ENCODE assay signal across 17 cellular contexts in genomic region chr5:113171520-113171919, GRCh38.
DNase-seq lines count a peak whose midpoint lies in the region; TF ChIP-seq lines count a peak whose summit lies in the region.
"Had no signal": no experiment of that assay in that cellular context is flagged by ENCODE, and none has a peak within 500 bp of the region (broad histone marks: within the 10 kb centered on the region; RNA-seq: fewer than 3 reads in every experiment).

No MANE protein-coding gene starts in this region.

- no peaks in the 10 kb centered on the region for H3K27me3 Mint-ChIP-seq in mesothelial cell of epicardium (ENCODE audit: low read depth)

- peaks cover 91% of the 10 kb centered on the region for H3K36me3 ChIP-seq in WERI-Rb-1
- H3K36me3 ChIP-seq: BLaER1 had no signal

- peak overlapping the region; percentile 60 for H3K27ac ChIP-seq in WERI-Rb-1
- H3K27ac ChIP-seq: 22Rv1, BLaER1, C4-2B had no signal

- peaks cover 28% of the 10 kb centered on the region for H3K4me1 Mint-ChIP-seq in mesothelial cell of epicardium
- H3K4me1 Mint-ChIP-seq: B cell; CD4-positive, CD25-positive, alpha-beta regulatory T cell had no signal

- no peaks in the 10 kb centered on the region for H3K36me3 Mint-ChIP-seq in mesothelial cell of epicardium
- H3K36me3 Mint-ChIP-seq: CD4-positive, CD25-positive, alpha-beta regulatory T cell; CD8-positive, alpha-beta T cell had no signal

- no peaks in the 10 kb centered on the region for H3K9me3 Mint-ChIP-seq in mesothelial cell of epicardium
- H3K9me3 Mint-ChIP-seq: CD4-positive, CD25-positive, alpha-beta regulatory T cell; CD8-positive, alpha-beta T cell; GM23338; H9 had no signal

- H3K4me3 Mint-ChIP-seq in mesothelial cell of epicardium: no peak overlapping the region
- H3K4me3 Mint-ChIP-seq: B cell; CD4-positive, CD25-positive, alpha-beta regulatory T cell; CD8-positive, alpha-beta T cell; GM23338; H9 had no signal

- no peak overlapping the region for H3K27ac Mint-ChIP-seq in mesothelial cell of epicardium
- H3K27ac Mint-ChIP-seq: B cell; CD4-positive, CD25-positive, alpha-beta regulatory T cell; CD8-positive, alpha-beta T cell; GM23338; H9 had no signal

- no peaks in the 10 kb centered on the region for H3K27me3 ChIP-seq in WERI-Rb-1 (ENCODE audit: insufficient read depth, low read depth, severe bottlenecking)
- H3K27me3 ChIP-seq: BLaER1 had no signal

- H3K4me3 ChIP-seq in WERI-Rb-1 (ENCODE audit: low read depth, low read length): no peak overlapping the region
- H3K4me3 ChIP-seq: BLaER1, GM23338 had no signal

- DNase-seq in DMS 273 (lab: John Stamatoyannopoulos, UW; ENCODE audit: unreplicated experiment): peak; percentile 38
- DNase-seq in DMS 273 treated with DMSO at 0.1 percent for 48 hours (lab: John Stamatoyannopoulos, UW): no peak
- no peak for DNase-seq in WERI-Rb-1
- DNase-seq in islet precursor cell: peak; percentile 11
- DNase-seq in mesothelial cell of epicardium (ENCODE audit: low spot score in 2 of 2, unreplicated experiment in 2 of 2): no peak
- DNase-seq in NCI-H2196 treated with DMSO at 0.1 percent for 48 hours (lab: John Stamatoyannopoulos, UW; ENCODE audit: unreplicated experiment): no peak
- no peak for DNase-seq in NOMO-1 (lab: John Stamatoyannopoulos, UW; ENCODE audit: unreplicated experiment in 2 of 2)
- DNase-seq: CD8-positive, alpha-beta T cell; DMS153; DND-41; H9 had no signal

- no peak for TF ChIP-seq CTCF in WERI-Rb-1 (IDR thresholded peaks at IDR 0.05; ENCODE audit: low read depth, low read length)
- no peak for TF ChIP-seq CTCF in mesothelial cell of epicardium (IDR thresholded peaks at IDR 0.05; ENCODE audit: unreplicated experiment)

- H3K9me3 ChIP-seq in WERI-Rb-1 (ENCODE audit: severe bottlenecking): no peaks in the 10 kb centered on the region
- H3K9me3 ChIP-seq: BLaER1 had no signal

Comparison
In these comparisons a context has a peak if more than half of its experiments do, and no peak if none do; other contexts are left out.
1. DNase-seq: peak in DMS 273 (single experiment) and islet precursor cell (single experiment); none in DMS 273 treated with DMSO at 0.1 percent for 48 hours (single experiment), WERI-Rb-1 (single experiment), mesothelial cell of epicardium (0 of 2), NCI-H2196 treated with DMSO at 0.1 percent for 48 hours (single experiment) and NOMO-1 (0 of 2).